In the genomic region with DNA sequence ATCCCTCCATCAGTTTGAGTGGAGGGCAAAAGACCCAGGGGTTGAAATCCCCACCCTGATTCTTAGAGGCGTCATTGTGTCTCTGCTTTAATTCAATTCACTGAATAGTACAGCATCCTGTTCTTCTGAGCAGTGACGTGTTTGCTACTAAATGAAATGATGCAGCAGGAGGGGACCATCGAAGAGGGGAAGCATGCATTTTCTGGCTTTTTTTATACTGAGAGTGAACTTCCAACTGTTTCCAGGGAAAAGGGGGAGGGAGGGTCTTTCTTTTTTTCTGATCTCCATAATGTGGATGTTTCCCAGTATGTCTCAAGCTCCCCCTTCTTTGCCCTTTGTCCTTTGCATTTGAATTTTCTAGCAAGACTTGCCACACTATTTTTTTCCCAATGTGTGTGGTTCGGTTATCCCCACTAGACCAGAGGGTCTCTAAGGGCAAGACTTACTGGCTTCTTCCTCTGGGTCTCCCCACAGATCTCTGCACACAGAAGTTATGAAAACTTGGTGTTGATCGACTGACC, we compare ENCODE assay signal across 1 cellular context.
TF ChIP-seq lines count a peak whose summit lies in the region.

No MANE protein-coding gene starts in this region.

TF ChIP-seq in neural cell, 6 proteins besides CTCF, POLR2A, EP300 and RAD21:
- no peak for TF ChIP-seq SMC3 (conservative IDR thresholded peaks at IDR 0.05; ENCODE audit: poor library complexity)
- no peak for TF ChIP-seq POLR2AphosphoS5 (IDR thresholded peaks at IDR 0.05)
- no peak for TF ChIP-seq MXI1 (conservative IDR thresholded peaks at IDR 0.05; ENCODE audit: poor library complexity, severe bottlenecking)
- TF ChIP-seq EZH2 (IDR thresholded peaks at IDR 0.05; ENCODE audit: borderline replicate concordance, insufficient read depth, low read length, poor library complexity, severe bottlenecking) = no peak
- TF ChIP-seq, protein P1, sequence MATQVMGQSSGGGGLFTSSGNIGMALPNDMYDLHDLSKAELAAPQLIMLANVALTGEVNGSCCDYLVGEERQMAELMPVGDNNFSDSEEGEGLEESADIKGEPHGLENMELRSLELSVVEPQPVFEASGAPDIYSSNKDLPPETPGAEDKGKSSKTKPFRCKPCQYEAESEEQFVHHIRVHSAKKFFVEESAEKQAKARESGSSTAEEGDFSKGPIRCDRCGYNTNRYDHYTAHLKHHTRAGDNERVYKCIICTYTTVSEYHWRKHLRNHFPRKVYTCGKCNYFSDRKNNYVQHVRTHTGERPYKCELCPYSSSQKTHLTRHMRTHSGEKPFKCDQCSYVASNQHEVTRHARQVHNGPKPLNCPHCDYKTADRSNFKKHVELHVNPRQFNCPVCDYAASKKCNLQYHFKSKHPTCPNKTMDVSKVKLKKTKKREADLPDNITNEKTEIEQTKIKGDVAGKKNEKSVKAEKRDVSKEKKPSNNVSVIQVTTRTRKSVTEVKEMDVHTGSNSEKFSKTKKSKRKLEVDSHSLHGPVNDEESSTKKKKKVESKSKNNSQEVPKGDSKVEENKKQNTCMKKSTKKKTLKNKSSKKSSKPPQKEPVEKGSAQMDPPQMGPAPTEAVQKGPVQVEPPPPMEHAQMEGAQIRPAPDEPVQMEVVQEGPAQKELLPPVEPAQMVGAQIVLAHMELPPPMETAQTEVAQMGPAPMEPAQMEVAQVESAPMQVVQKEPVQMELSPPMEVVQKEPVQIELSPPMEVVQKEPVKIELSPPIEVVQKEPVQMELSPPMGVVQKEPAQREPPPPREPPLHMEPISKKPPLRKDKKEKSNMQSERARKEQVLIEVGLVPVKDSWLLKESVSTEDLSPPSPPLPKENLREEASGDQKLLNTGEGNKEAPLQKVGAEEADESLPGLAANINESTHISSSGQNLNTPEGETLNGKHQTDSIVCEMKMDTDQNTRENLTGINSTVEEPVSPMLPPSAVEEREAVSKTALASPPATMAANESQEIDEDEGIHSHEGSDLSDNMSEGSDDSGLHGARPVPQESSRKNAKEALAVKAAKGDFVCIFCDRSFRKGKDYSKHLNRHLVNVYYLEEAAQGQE (IDR thresholded peaks at IDR 0.05; ENCODE audit: borderline replicate concordance) = no peak
